3 cellular contexts compared by ENCODE assay signal in the genomic region with DNA sequence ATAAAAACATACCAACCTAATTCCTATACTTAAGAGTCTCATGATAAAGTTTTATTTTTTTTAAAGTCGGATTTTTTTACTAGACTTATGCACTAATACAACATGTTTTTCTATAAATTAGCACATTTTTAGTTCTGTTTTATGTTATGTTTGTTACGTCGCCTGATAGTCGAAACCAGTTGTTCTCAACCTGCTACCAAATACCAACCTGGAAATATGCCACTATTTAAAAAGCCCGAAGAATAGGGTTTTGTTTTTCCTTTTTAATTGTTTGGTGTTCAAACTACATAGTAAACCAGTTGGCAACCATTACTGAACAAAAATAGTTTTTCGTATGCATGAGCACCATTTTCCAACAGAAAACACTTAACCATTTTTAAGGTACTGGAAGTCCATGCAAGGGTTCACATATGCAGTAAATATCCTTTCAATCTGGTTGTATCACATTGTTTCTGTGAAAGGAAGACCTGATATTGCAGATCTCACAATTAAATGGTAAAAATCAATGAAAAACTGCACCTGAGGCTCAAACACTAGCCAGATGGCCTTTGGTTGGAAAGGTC.
TF ChIP-seq lines count a peak whose summit lies in the region.

No MANE protein-coding gene starts in this region.

TF ChIP-seq in SK-N-SH, 30 proteins besides CTCF, POLR2A, EP300 and RAD21 (continued from another document):
- TF ChIP-seq ZBTB33 (IDR thresholded peaks at IDR 0.05; ENCODE audit: borderline replicate concordance, low read depth) (no peak), FOSL2 (IDR thresholded peaks at IDR 0.05; ENCODE audit: borderline replicate concordance, low read depth) (no peak), GATA2 (CRISPR knock-in tag; IDR thresholded peaks at IDR 0.05) (no peak), NRF1 (IDR thresholded peaks at IDR 0.05; ENCODE audit: low read depth, low read length) (no peak), USF2 (IDR thresholded peaks at IDR 0.05; ENCODE audit: borderline replicate concordance, low read depth, low read length) (no peak), MXI1 (IDR thresholded peaks at IDR 0.05; ENCODE audit: low read depth, low read length) (no peak), YY1 (IDR thresholded peaks at IDR 0.05; ENCODE audit: low read depth) (no peak), POLR2AphosphoS5 (IDR thresholded peaks at IDR 0.05; ENCODE audit: low read depth, low read length) (no peak), RFX5 (IDR thresholded peaks at IDR 0.05; ENCODE audit: low read length) (no peak), PBX3 (IDR thresholded peaks at IDR 0.05) (no peak), EZH2phosphoT487 (IDR thresholded peaks at IDR 0.05; ENCODE audit: borderline replicate concordance, low read depth) (no peak)
TF ChIP-seq in SK-N-SH: peak in this region for 0.

TF ChIP-seq in SK-N-SH treated with all-trans-retinoic acid at 6 μM for 48 hours, 23 proteins besides CTCF, POLR2A, EP300 and RAD21 (continued from another document):
- no peak for TF ChIP-seq OSR1 (CRISPR knock-in tag; IDR thresholded peaks at IDR 0.05)
- TF ChIP-seq ZFP3 (CRISPR knock-in tag; IDR thresholded peaks at IDR 0.05) = no peak
- TF ChIP-seq, protein P1, sequence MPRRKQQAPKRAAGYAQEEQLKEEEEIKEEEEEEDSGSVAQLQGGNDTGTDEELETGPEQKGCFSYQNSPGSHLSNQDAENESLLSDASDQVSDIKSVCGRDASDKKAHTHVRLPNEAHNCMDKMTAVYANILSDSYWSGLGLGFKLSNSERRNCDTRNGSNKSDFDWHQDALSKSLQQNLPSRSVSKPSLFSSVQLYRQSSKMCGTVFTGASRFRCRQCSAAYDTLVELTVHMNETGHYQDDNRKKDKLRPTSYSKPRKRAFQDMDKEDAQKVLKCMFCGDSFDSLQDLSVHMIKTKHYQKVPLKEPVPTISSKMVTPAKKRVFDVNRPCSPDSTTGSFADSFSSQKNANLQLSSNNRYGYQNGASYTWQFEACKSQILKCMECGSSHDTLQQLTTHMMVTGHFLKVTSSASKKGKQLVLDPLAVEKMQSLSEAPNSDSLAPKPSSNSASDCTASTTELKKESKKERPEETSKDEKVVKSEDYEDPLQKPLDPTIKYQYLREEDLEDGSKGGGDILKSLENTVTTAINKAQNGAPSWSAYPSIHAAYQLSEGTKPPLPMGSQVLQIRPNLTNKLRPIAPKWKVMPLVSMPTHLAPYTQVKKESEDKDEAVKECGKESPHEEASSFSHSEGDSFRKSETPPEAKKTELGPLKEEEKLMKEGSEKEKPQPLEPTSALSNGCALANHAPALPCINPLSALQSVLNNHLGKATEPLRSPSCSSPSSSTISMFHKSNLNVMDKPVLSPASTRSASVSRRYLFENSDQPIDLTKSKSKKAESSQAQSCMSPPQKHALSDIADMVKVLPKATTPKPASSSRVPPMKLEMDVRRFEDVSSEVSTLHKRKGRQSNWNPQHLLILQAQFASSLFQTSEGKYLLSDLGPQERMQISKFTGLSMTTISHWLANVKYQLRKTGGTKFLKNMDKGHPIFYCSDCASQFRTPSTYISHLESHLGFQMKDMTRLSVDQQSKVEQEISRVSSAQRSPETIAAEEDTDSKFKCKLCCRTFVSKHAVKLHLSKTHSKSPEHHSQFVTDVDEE (CRISPR knock-in tag; IDR thresholded peaks at IDR 0.05) = no peak
- TF ChIP-seq ZNF70 (CRISPR knock-in tag; IDR thresholded peaks at IDR 0.05) = no peak
- no peak for TF ChIP-seq ISL1 (CRISPR knock-in tag; IDR thresholded peaks at IDR 0.05)
- TF ChIP-seq BACH2 (CRISPR knock-in tag; IDR thresholded peaks at IDR 0.05; ENCODE audit: borderline replicate concordance) = no peak
- no peak for TF ChIP-seq SNAI2 (CRISPR knock-in tag; IDR thresholded peaks at IDR 0.05)
- no peak for TF ChIP-seq GLIS3 (CRISPR knock-in tag; IDR thresholded peaks at IDR 0.05)
- no peak for TF ChIP-seq RARB (CRISPR knock-in tag; IDR thresholded peaks at IDR 0.05)
- no peak for TF ChIP-seq CSRNP3 (CRISPR knock-in tag; IDR thresholded peaks at IDR 0.05)
- no peak for TF ChIP-seq ZFP30 (CRISPR knock-in tag; IDR thresholded peaks at IDR 0.05)

TF ChIP-seq in HepG2, 621 proteins besides CTCF, POLR2A, EP300 and RAD21 (continued from another document):
- no peak for TF ChIP-seq PREB (CRISPR knock-in tag; IDR thresholded peaks at IDR 0.05)
- TF ChIP-seq MAZ (IDR thresholded peaks at IDR 0.05; ENCODE audit: borderline replicate concordance, low read depth, low read length) = no peak
- TF ChIP-seq MAZ (CRISPR knock-in tag; IDR thresholded peaks at IDR 0.05; ENCODE audit: low read depth) = no peak
- no peak for TF ChIP-seq KIAA2018 (CRISPR knock-in tag; IDR thresholded peaks at IDR 0.05; ENCODE audit: borderline replicate concordance)
- no peak for TF ChIP-seq RFX1 (IDR thresholded peaks at IDR 0.05)
- no peak for TF ChIP-seq ZNF891 (CRISPR knock-in tag; IDR thresholded peaks at IDR 0.05)
- no peak for TF ChIP-seq ZNF510 (CRISPR knock-in tag; IDR thresholded peaks at IDR 0.05; ENCODE audit: low read depth)
- peak; percentile 1; the same call in 1 of the 2 replicates for TF ChIP-seq ZNF709 (CRISPR knock-in tag; IDR thresholded peaks at IDR 0.05)
- 0 out of 2 replicates have a peak, but pooled peaks have one; percentile 16 for TF ChIP-seq JUN (CRISPR knock-in tag; IDR thresholded peaks at IDR 0.05)
- no peak for TF ChIP-seq NFYC (CRISPR knock-in tag; IDR thresholded peaks at IDR 0.05)
